Comparison of ENCODE assay signal across 9 cellular contexts in the genomic region with DNA sequence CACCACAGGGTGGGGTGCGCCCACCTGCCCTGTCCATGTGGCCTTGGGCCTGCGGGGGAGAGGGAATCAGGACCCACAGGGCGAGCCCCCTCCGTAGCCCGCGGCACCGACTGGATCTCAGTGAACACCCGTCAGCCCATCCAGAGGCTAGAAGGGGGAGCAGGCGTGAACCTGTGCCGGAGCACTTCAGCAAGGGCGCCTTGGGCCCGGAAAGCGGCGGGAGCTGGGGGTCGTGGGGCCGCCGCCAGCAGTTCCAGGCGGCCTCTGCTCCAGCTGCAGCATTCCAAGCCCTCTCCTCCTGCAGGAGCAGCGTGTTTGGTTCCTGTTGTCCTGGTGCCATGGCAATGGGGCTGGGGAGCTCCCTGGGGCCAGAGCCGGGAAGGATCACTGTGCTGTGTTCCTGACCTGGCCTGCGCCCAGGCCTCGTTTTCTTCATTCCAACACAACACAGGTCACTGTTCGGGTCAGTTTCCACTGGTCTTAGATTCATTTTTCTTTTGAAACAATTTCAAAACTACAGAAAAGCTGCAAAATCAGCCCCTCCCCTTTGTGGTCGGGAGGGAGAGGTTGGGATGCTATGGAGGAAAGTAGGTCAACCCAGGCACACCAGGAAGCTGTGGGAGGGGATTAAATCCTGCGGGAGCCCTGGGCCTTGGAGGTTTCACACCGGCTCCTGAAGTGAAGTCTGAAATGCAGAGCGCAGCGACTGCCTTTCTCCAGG. TPM values are rescaled to one million over a fixed set of nuclear protein-coding genes. Genes with fewer than 3 reads are reported as not detected.
DNase-seq lines count a peak whose midpoint lies in the region; ATAC-seq and TF ChIP-seq lines count a peak whose summit lies in the region.
"Had no signal": no experiment of that assay in that cellular context is flagged by ENCODE, and none has a peak within 500 bp of the region (broad histone marks: within the 10 kb centered on the region; RNA-seq: fewer than 3 reads in every experiment).

No MANE protein-coding gene starts in this region.

- TF ChIP-seq RAD21 in SK-N-SH (IDR thresholded peaks at IDR 0.05; ENCODE audit: low read length), result no peak; the same call in 1 of the 2 replicates

- H4K20me1 ChIP-seq in SK-N-SH (ENCODE audit: insufficient read depth) (no peaks in the 10 kb centered on the region), OCI-LY7 (ENCODE audit: insufficient read depth, low read length) (peaks cover 1% of the 10 kb centered on the region; the same call in 1 of the 2 replicates)

- no peak overlapping the region for H3K9ac ChIP-seq in SK-N-SH

- no peak for TF ChIP-seq EP300 in SK-N-SH (IDR thresholded peaks at IDR 0.05; ENCODE audit: borderline replicate concordance in 1 of 2, low read depth in 1 of 2, low read length in 1 of 2)
- TF ChIP-seq EP300 in upper lobe of left lung (IDR thresholded peaks at IDR 0.05), result peak in 2 of 4 donors; percentile 59 to 75

- TF ChIP-seq POLR2A in esophagus squamous epithelium (IDR thresholded peaks at IDR 0.05), result no peak
- TF ChIP-seq POLR2A in upper lobe of left lung (IDR thresholded peaks at IDR 0.05), result no peak

- H3K27ac ChIP-seq in SK-N-SH (ENCODE audit: low read depth in 2 of 2, low read length in 1 of 2), result peak overlapping the region; percentile 20 to 35; a peak in 3 of 4 replicates
- peak overlapping the region; percentile 31 to 83 (median 62) for H3K27ac ChIP-seq in esophagus squamous epithelium
- H3K27ac ChIP-seq in upper lobe of left lung, result peak overlapping the region; percentile 56 to 78 (median 60)
- no peak overlapping the region for H3K27ac ChIP-seq in OCI-LY7 (ENCODE audit: low read depth, low read length, poor library complexity, severe bottlenecking)

- H3F3A ChIP-seq in SK-N-SH (replicated peaks; ENCODE audit: insufficient read depth), result peaks cover 29% of the 10 kb centered on the region

- H2AFZ ChIP-seq in SK-N-SH (ENCODE audit: low read depth), result no peak overlapping the region
- no peak overlapping the region for H2AFZ ChIP-seq in OCI-LY7 (ENCODE audit: low read length)

- peaks cover 9 to 17% of the 10 kb centered on the region in 2 experiments; a peak in 3 of 4 replicates for H3K4me1 ChIP-seq in SK-N-SH (ENCODE audit: control insufficient read depth in 1 of 2, insufficient read depth in 2 of 2, low read depth in 1 of 2, low read length in 1 of 2)
- peaks cover 16 to 47% (median 30%) of the 10 kb centered on the region in 3 donors for H3K4me1 ChIP-seq in esophagus squamous epithelium
- H3K4me1 ChIP-seq in upper lobe of left lung, result peaks cover 12 to 29% (median 15%) of the 10 kb centered on the region in 4 donors
- no peaks in the 10 kb centered on the region for H3K4me1 ChIP-seq in OCI-LY7 (ENCODE audit: insufficient read depth, low read length, poor library complexity, severe bottlenecking)

- POLR2A ChIA-PET in SK-N-SH (lab: Yijun Ruan, JAX) (no interaction called here), OCI-LY7 (lab: Charles Lee) (no interaction called here)

- no peaks in the 10 kb centered on the region for H3K9me2 ChIP-seq in SK-N-SH
- H3K9me2 ChIP-seq in OCI-LY7 (ENCODE audit: insufficient read depth, low read length), result no peaks in the 10 kb centered on the region

- H3K9me3 ChIP-seq in SK-N-SH (no peaks in the 10 kb centered on the region), esophagus squamous epithelium (no peaks in the 10 kb centered on the region), upper lobe of left lung (no peaks in the 10 kb centered on the region), OCI-LY7 (ENCODE audit: low read length) (no peaks in the 10 kb centered on the region)

- H3K79me2 ChIP-seq in SK-N-SH (ENCODE audit: insufficient read depth) (peaks cover 30% of the 10 kb centered on the region; the same call in 1 of the 2 replicates), OCI-LY7 (ENCODE audit: insufficient read depth, low read depth, low read length) (peaks cover 6% of the 10 kb centered on the region; the same call in 1 of the 2 replicates)

- H3K36me3 ChIP-seq in SK-N-SH (replicated peaks in 1 of 2; ENCODE audit: control insufficient read depth in 1 of 2, insufficient read depth in 2 of 2, low read length in 1 of 2) (peaks cover 19 to 45% of the 10 kb centered on the region in 2 experiments), esophagus squamous epithelium (peaks cover 0 to 81% (median 4%) of the 10 kb centered on the region in 3 donors), upper lobe of left lung (peaks cover 0 to 37% (median 13%) of the 10 kb centered on the region in 4 donors), OCI-LY7 (ENCODE audit: insufficient read depth, low read length) (peaks cover 90% of the 10 kb centered on the region)

- H3K27me3 ChIP-seq in SK-N-SH (ENCODE audit: insufficient read depth) (no peaks in the 10 kb centered on the region), esophagus squamous epithelium (no peaks in the 10 kb centered on the region), upper lobe of left lung (no peaks in the 10 kb centered on the region)

- peak overlapping the region; percentile 52; the same call in 1 of the 2 replicates for H3K4me2 ChIP-seq in SK-N-SH
- no peak overlapping the region for H3K4me2 ChIP-seq in OCI-LY7 (ENCODE audit: low read length)

- intact Hi-C loops in esophagus squamous epithelium (cut with DNase I), result loop anchor here (10.0 kb wide), 1 partner anchor 476 kb away; no protein-coding TSS in a partner anchor
- intact Hi-C loops in OCI-LY7 (cut with micrococcal nuclease; ENCODE audit: unreplicated experiment), result no loop called here

- ATAC-seq in upper lobe of left lung (ENCODE audit: low FRiP score in 2 of 2) (peak; percentile 61 to 85), GM21737 (IDR thresholded peaks at IDR 0.05; ENCODE audit: unreplicated experiment) (no peak)

- no peak overlapping the region for H3K4me3 ChIP-seq in SK-N-SH (ENCODE audit: low read depth in 2 of 2, low read length in 1 of 2)
- peak overlapping the region in 1 of 4 donors; percentile 2 for H3K4me3 ChIP-seq in esophagus squamous epithelium
- no peak overlapping the region for H3K4me3 ChIP-seq in upper lobe of left lung
- no peak overlapping the region for H3K4me3 ChIP-seq in OCI-LY7 (ENCODE audit: low read depth, low read length, poor library complexity, severe bottlenecking)

- peak; percentile 80 for DNase-seq in SK-N-SH
- no peak for DNase-seq in esophagus squamous epithelium (lab: John Stamatoyannopoulos, UW)
- peak; percentile 56 for DNase-seq in mucosa of gallbladder (ENCODE audit: low spot score)
- DNase-seq in upper lobe of left lung, result peak in 1 of 2 donors; percentile 84
- no peak for DNase-seq in HT-29 (ENCODE audit: low spot score)
- no peak for DNase-seq in activated naive CD4-positive, alpha-beta T cell (lab: John Stamatoyannopoulos, UW)
- DNase-seq in OCI-LY7 (ENCODE audit: low spot score), result no peak
- DNase-seq: activated CD8-positive, alpha-beta memory T cell treated with anti-CD3 and anti-CD28 coated beads, Interleukin-2, amount 50 U/mL, for 48 hours had no signal

- TF ChIP-seq CTCF in SK-N-SH (IDR thresholded peaks at IDR 0.05) (no peak), esophagus squamous epithelium (IDR thresholded peaks at IDR 0.05) (no peak), upper lobe of left lung (IDR thresholded peaks at IDR 0.05) (no peak), OCI-LY7 (conservative IDR thresholded peaks at IDR 0.05; ENCODE audit: low read length) (no peak)

- BruUV-seq in OCI-LY7 (replicated peaks; lab: Mats Ljungman, UMichigan), result no TSS peak

- WGBS in SK-N-SH (ENCODE audit: low lambda C conversion rate), result 78% methylated on average over 13 of the region's 28 CpGs
- WGBS in esophagus squamous epithelium, 2 donors, result 37 to 81% methylated on average over 7 of the region's 28 CpGs
- WGBS in upper lobe of left lung, 2 donors, result 74 to 75% methylated on average over 23 to 25 of the region's 28 CpGs

- CTCF ChIA-PET in SK-N-SH (lab: Yijun Ruan, JAX), result interaction anchor here (1.3 to 16.8 kb wide), 6 partner anchors 9 to 180 kb away, joined by 4 to 357 read pairs (median 8); no protein-coding TSS in a partner anchor
- CTCF ChIA-PET in OCI-LY7 (lab: Charles Lee; ENCODE audit: unreplicated experiment), result no interaction called here

TF ChIP-seq in SK-N-SH, 30 proteins besides CTCF, POLR2A, EP300 and RAD21:
- peak; percentile 67 for TF ChIP-seq MXI1 (IDR thresholded peaks at IDR 0.05; ENCODE audit: low read depth, low read length)
- 0 out of 2 replicates have a peak, but pooled peaks have one; percentile 15 for TF ChIP-seq RCOR1 (IDR thresholded peaks at IDR 0.05; ENCODE audit: low read length)
- TF ChIP-seq RFX5 (IDR thresholded peaks at IDR 0.05; ENCODE audit: low read length), result no peak

RNA-seq across cellular contexts. Expression of a gene that starts 18.8 kb away (rescaled TPM):
- 27.1 and 42.9 TPM in 2 replicates for polyA plus RNA-seq in SK-N-SH (2012; rRNA removed)
- 26.2 and 31.9 TPM in 2 replicates for polyA plus RNA-seq in SK-N-SH (2012; cell fraction: cytosol; rRNA removed)
- 27.3 and 39.5 TPM in 2 replicates for polyA plus RNA-seq in SK-N-SH (2012; cell fraction: nucleus; rRNA removed)
- 10 to 100 TPM; 10.2 to 16.1 (median 11.1) TPM for total RNA-seq in esophagus squamous epithelium
- 34.6 TPM for total RNA-seq in mucosa of gallbladder
- 10 to 100 TPM in 5 of 6 donors, 1 to 10 TPM in 1; 5.5 to 34.6 (median 22.8) TPM for total RNA-seq in upper lobe of left lung
- 27.4 and 31.3 TPM in 2 replicates for total RNA-seq in HT-29 (2014; rRNA removed; shearing (Covaris generic))
- 18.6 and 37.0 TPM in 2 replicates for total RNA-seq in OCI-LY7 (2014; rRNA removed; shearing (Covaris generic))
- total RNA-seq in OCI-LY7 (2022), result 53.3 and 61.6 TPM in 2 replicates

RNA-seq across cellular contexts. Expression of a gene that starts 37.9 kb away (rescaled TPM):
- 0.67 and 0.77 TPM in 2 replicates for polyA plus RNA-seq in SK-N-SH (2012; rRNA removed)
- 0.32 and 0.75 TPM in 2 replicates for polyA plus RNA-seq in SK-N-SH (2012; cell fraction: cytosol; rRNA removed)
- polyA plus RNA-seq in SK-N-SH (2012; cell fraction: nucleus; rRNA removed), result 2.0 TPM in 2 replicates
- 10 to 100 TPM in 2 of 4 donors, 1 to 10 TPM in 2; 6.6 to 47.1 (median 18.5) TPM for total RNA-seq in esophagus squamous epithelium
- total RNA-seq in mucosa of gallbladder, result 84.5 TPM
- 100 to 1,000 TPM in 5 of 6 donors, 10 to 100 TPM in 1; 73.1 to 435 (median 149) TPM for total RNA-seq in upper lobe of left lung
- total RNA-seq in HT-29 (2014; rRNA removed; shearing (Covaris generic)), result not detected in 2 replicates
- 4.2 and 11.6 TPM in 2 replicates for total RNA-seq in OCI-LY7 (2014; rRNA removed; shearing (Covaris generic))
- 60.8 and 78.9 TPM in 2 replicates for total RNA-seq in OCI-LY7 (2022)

Comparison
In these comparisons a context has a peak if more than half of its experiments do, and no peak if none do; other contexts are left out.
1. DNase-seq: peak in SK-N-SH (single experiment) and mucosa of gallbladder (single experiment); none in esophagus squamous epithelium (single experiment), HT-29 (single experiment), activated naive CD4-positive, alpha-beta T cell (0 of 4) and OCI-LY7 (single experiment).